Comparison of ENCODE assay signal across 11 cellular contexts in the genomic region with DNA sequence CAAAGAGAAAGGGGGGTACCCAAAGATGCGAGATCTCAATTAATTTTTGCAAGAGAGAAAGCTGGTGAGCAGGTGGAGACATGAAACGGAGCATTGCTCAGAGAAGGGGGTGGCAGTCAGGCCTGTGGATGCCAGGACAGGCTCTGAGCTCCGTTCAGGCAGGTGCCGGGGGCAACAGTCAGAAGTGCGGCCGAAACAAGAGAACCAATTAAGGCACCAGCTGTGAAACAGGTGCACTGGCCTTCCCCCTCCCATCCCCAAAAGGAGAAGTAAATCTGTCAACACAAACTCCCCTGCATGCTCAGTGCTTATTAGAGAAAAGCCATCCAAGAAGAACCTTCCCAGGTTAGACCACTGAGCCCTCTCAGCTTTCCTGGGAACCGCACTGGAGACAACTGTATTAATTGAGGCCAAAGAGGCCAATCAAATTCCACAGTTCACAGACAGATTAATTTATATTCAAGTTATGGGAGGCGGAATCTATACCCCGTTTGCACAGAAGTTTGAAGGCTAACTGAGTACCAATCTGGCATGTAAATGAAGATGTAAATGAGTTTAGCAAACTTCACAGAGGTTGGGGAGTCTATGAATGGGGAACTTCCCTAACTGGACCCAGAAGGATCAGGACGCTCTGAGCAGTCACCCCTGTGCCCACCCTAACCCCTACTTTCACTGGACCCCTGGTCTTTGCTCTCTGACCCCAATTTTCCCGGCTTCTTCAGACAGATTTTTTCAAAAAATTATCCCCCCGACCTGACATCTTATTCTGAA. TPM values are rescaled to one million over a fixed set of nuclear protein-coding genes. Genes with fewer than 3 reads are reported as not detected.
DNase-seq lines count a peak whose midpoint lies in the region; ATAC-seq, FAIRE-seq and TF ChIP-seq lines count a peak whose summit lies in the region.
"Had no signal": no experiment of that assay in that cellular context is flagged by ENCODE, and none has a peak within 500 bp of the region (broad histone marks: within the 10 kb centered on the region; RNA-seq: fewer than 3 reads in every experiment).

No MANE protein-coding gene starts in this region.

- H3K27ac ChIP-seq in DOHH2 (ENCODE audit: low read depth, low read length) (peak overlapping the region; percentile 84), small intestine (ENCODE audit: low read depth in 1 of 2, low read length in 1 of 2) (no peak overlapping the region), upper lobe of right lung (no peak overlapping the region)
- H3K27ac ChIP-seq: C4-2B had no signal

- H3K4me3 ChIP-seq in DOHH2 (ENCODE audit: low read length) = peak overlapping the region; percentile 54
- H3K4me3 ChIP-seq in small intestine (ENCODE audit: low read depth in 1 of 2, low read length in 2 of 2) = no peak overlapping the region
- H3K4me3 ChIP-seq in upper lobe of right lung = no peak overlapping the region

- ATAC-seq in GM19438 (IDR thresholded peaks at IDR 0.05; ENCODE audit: low read depth, unreplicated experiment) (peak; percentile 89), HG03045 (IDR thresholded peaks at IDR 0.05; ENCODE audit: unreplicated experiment) (peak; percentile 96), natural killer cell (no peak), upper lobe of right lung (no peak)

- H3K27ac Mint-ChIP-seq in natural killer cell = no peak overlapping the region
- H3K27ac Mint-ChIP-seq in chondrocyte (ENCODE audit: unreplicated experiment) = no peak overlapping the region

- peak overlapping the region; percentile 60 for H3K4me2 ChIP-seq in DOHH2 (ENCODE audit: low read length)

- H3K27me3 ChIP-seq in DOHH2 (ENCODE audit: control insufficient read depth, low read length) (no peaks in the 10 kb centered on the region), small intestine (ENCODE audit: control insufficient read depth in 2 of 2, insufficient read depth in 2 of 2, low read length in 2 of 2) (no peaks in the 10 kb centered on the region), upper lobe of right lung (no peaks in the 10 kb centered on the region)

- no peaks in the 10 kb centered on the region for H3K9me2 ChIP-seq in DOHH2 (replicated peaks; ENCODE audit: control insufficient read depth, low read length)

- H3K36me3 ChIP-seq in DOHH2 (ENCODE audit: control insufficient read depth, low read length) (peaks cover 17% of the 10 kb centered on the region), small intestine (ENCODE audit: control insufficient read depth in 2 of 2, insufficient read depth in 2 of 2, low read length in 2 of 2) (peaks cover 4 to 8% of the 10 kb centered on the region in 2 donors), upper lobe of right lung (peaks cover 46% of the 10 kb centered on the region)

- peaks cover 0 to 2% of the 10 kb centered on the region in 2 donors for H3K9me3 Mint-ChIP-seq in natural killer cell
- peaks cover 11% of the 10 kb centered on the region for H3K9me3 Mint-ChIP-seq in chondrocyte (ENCODE audit: low read depth)

- H3K9me3 ChIP-seq in DOHH2 (ENCODE audit: control insufficient read depth, insufficient read depth, low read length) (no peaks in the 10 kb centered on the region; the same call in 1 of the 2 replicates), small intestine (ENCODE audit: control insufficient read depth, low read depth) (no peaks in the 10 kb centered on the region), upper lobe of right lung (no peaks in the 10 kb centered on the region)

- H4K20me1 ChIP-seq in DOHH2 (ENCODE audit: control insufficient read depth, insufficient read depth, low read depth, low read length) = no peaks in the 10 kb centered on the region

- no peak overlapping the region for H3K4me3 Mint-ChIP-seq in natural killer cell
- H3K4me3 Mint-ChIP-seq in chondrocyte (ENCODE audit: unreplicated experiment) = no peak overlapping the region

- H3K4me1 ChIP-seq in DOHH2 (ENCODE audit: control insufficient read depth, low read length) = peaks cover 44% of the 10 kb centered on the region
- no peaks in the 10 kb centered on the region for H3K4me1 ChIP-seq in small intestine (ENCODE audit: control insufficient read depth in 2 of 2, insufficient read depth in 1 of 2, low read depth in 1 of 2, low read length in 1 of 2)
- H3K4me1 ChIP-seq in upper lobe of right lung = no peaks in the 10 kb centered on the region

- FAIRE-seq in small intestine (lab: Jason Lieb, UNC) = no peak
- FAIRE-seq: colon had no signal

- peaks cover 42% of the 10 kb centered on the region for H3K36me3 Mint-ChIP-seq in natural killer cell
- H3K36me3 Mint-ChIP-seq in chondrocyte (ENCODE audit: low read depth) = no peaks in the 10 kb centered on the region

- no peak for TF ChIP-seq CTCF in DOHH2 (IDR thresholded peaks at IDR 0.05; ENCODE audit: low read depth, low read length, poor library complexity, severe bottlenecking)
- TF ChIP-seq CTCF in natural killer cell (IDR thresholded peaks at IDR 0.05) = no peak
- TF ChIP-seq CTCF in upper lobe of right lung (IDR thresholded peaks at IDR 0.05) = no peak
- TF ChIP-seq CTCF in chondrocyte (IDR thresholded peaks at IDR 0.05) = no peak

- H3K27me3 Mint-ChIP-seq in natural killer cell (ENCODE audit: low read depth in 2 of 2) (no peaks in the 10 kb centered on the region), chondrocyte (ENCODE audit: low read depth) (peaks cover 39% of the 10 kb centered on the region)

- intact Hi-C loops in natural killer cell (cut with micrococcal nuclease) (no loop called here), upper lobe of right lung (cut with DNase I) (no loop called here)

- 85 to 88% (median 86%) methylated on average over 12 of the region's 12 CpGs for WGBS in small intestine, 3 donors

- DNase-seq in NCI-H774 (lab: John Stamatoyannopoulos, UW) = peak; percentile 53
- no peak for DNase-seq in small intestine
- DNase-seq in natural killer cell = no peak
- no peak for DNase-seq in upper lobe of right lung
- no peak for DNase-seq in chondrocyte (ENCODE audit: low spot score)
- DNase-seq: activated T-cell treated with anti-CD3 and anti-CD28 coated beads for 4 hours had no signal

- H3K79me2 ChIP-seq in DOHH2 (ENCODE audit: control insufficient read depth, low read length) = no peaks in the 10 kb centered on the region

- peaks cover 5% of the 10 kb centered on the region for H3F3A ChIP-seq in DOHH2 (ENCODE audit: control insufficient read depth, insufficient read depth)

- H3K4me1 Mint-ChIP-seq in natural killer cell (peaks cover 0 to 7% of the 10 kb centered on the region in 2 donors), chondrocyte (ENCODE audit: low read depth) (no peaks in the 10 kb centered on the region)

RNA-seq across cellular contexts. Expression of gene OAS2, which starts 20.9 kb away (rescaled TPM):
- 1 to 10 TPM; 2.7 to 7.7 (median 2.7) TPM for polyA plus RNA-seq in small intestine
- total RNA-seq in natural killer cell (10 to 100 TPM; 29.0 to 56.3 (median 48.2) TPM), upper lobe of right lung (57.7 TPM), chondrocyte (0.07 TPM in 1 of 3 replicates, not detected in the others)

RNA-seq across cellular contexts. Expression of gene DTX1, which starts 57.3 kb away (rescaled TPM):
- polyA plus RNA-seq in small intestine = 1 to 10 TPM in 2 of 3 donors, under 1 TPM in 1; 0.45 to 4.8 (median 4.3) TPM
- total RNA-seq in natural killer cell (1 to 10 TPM; 1.7 to 4.2 (median 4.0) TPM), upper lobe of right lung (5.1 TPM), chondrocyte (not detected in 3 replicates)

Comparison
In these comparisons a context has a peak if more than half of its experiments do, and no peak if none do; other contexts are left out.
1. ATAC-seq: peak in GM19438 (single experiment) and HG03045 (single experiment); none in natural killer cell (0 of 3) and upper lobe of right lung (single experiment).
2. RNA of gene OAS2, which starts 20.9 kb away (total RNA-seq): 57.7 TPM in upper lobe of right lung (single experiment) and 29.0 to 56.3 TPM in natural killer cell; 0.07 TPM in chondrocyte; every median in the first group is over 10 times any median in the second.